20 cellular contexts compared by ENCODE assay signal in the genomic region with DNA sequence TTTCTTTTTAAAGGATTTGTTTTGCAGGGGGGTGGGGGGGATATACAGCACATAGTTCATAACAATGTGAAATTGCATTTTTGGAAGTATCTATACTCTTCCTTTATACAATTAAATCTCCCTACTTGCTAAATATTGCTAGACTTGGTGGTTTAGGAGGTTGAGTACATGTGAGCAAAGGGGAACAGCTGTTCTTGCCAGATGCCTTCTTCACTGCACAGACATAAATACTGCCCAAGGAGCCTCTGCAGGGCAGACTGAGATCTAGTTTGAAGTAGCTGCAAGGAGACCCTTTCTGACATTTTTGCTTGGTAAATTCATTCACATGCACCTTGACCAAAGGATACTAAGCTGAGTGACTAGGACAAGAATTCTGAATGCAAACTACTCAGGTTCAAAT.
"Had no signal": no experiment of that assay in that cellular context is flagged by ENCODE, and none has a peak within 500 bp of the region (broad histone marks: within the 10 kb centered on the region; RNA-seq: fewer than 3 reads in every experiment).

No MANE protein-coding gene starts in this region.

- H3K4me3 ChIP-seq: coronary artery, sigmoid colon, spleen, thoracic aorta, upper lobe of right lung had no signal

- H3K27ac ChIP-seq: brain microvascular endothelial cell had no signal

- H3K27me3 ChIP-seq: brain microvascular endothelial cell, sigmoid colon, upper lobe of right lung had no signal

- H3K27ac Mint-ChIP-seq: activated CD4-positive, alpha-beta T cell treated with anti-CD3 and anti-CD28 coated beads, Interleukin-2, amount 10 ng/mL, durations not matched to agents 7 days and 5 days; activated naive CD4-positive, alpha-beta T cell treated with anti-CD3 and anti-CD28 coated beads, Interleukin-2, amount 10 ng/mL, durations not matched to agents 7 days and 5 days; activated naive CD8-positive, alpha-beta T cell treated with anti-CD3 and anti-CD28 coated beads, Interleukin-2, amount 50 U/mL, for 24 hours; stimulated activated naive B cell treated with anti-CD40 and anti-IgM and Interleukin-4, amounts not matched to agents 10 μg/mL and 1 μg/mL and 100 μg/mL, for 72 hours had no signal

- DNase-seq: activated CD4-positive, alpha-beta T cell treated with anti-CD3 and anti-CD28 coated beads, Interleukin-2, amount 10 ng/mL, durations not matched to agents 7 days and 5 days; activated CD8-positive, alpha-beta memory T cell treated with anti-CD3 and anti-CD28 coated beads, Interleukin-2, amount 50 U/mL, for 4 hours; activated effector memory CD4-positive, alpha-beta T cell treated with Interleukin-2 at 50 U/mL for 16 hours; activated naive CD4-positive, alpha-beta T cell treated with anti-CD3 and anti-CD28 coated beads, Interleukin-2, amount 10 ng/mL, durations not matched to agents 7 days and 5 days; activated naive CD8-positive, alpha-beta T cell treated with anti-CD3 and anti-CD28 coated beads, Interleukin-2, amount 50 U/mL, for 24 hours; activated T-cell treated with anti-CD3 and anti-CD28 coated beads, Interleukin-2, amount 50 U/mL, for 4 hours; anterior cingulate cortex; brain microvascular endothelial cell; posterior cingulate gyrus; sigmoid colon; spleen; stimulated activated CD4-positive, alpha-beta T cell treated with anti-CD3 and anti-CD28 coated beads, Interleukin-4, amount 100 ng/mL, for 4 hours; stimulated activated naive B cell treated with anti-CD40 and anti-IgM and Interleukin-4, amounts not matched to agents 10 μg/mL and 1 μg/mL and 100 μg/mL, for 72 hours; T1000; upper lobe of right lung had no signal

- H3K36me3 ChIP-seq: brain microvascular endothelial cell, sigmoid colon, spleen, thoracic aorta, upper lobe of right lung had no signal

- H3K9me3 ChIP-seq: sigmoid colon, thoracic aorta, upper lobe of right lung had no signal

- H3K4me3 Mint-ChIP-seq: activated CD4-positive, alpha-beta T cell treated with anti-CD3 and anti-CD28 coated beads, Interleukin-2, amount 10 ng/mL, durations not matched to agents 7 days and 5 days; activated naive CD4-positive, alpha-beta T cell treated with anti-CD3 and anti-CD28 coated beads, Interleukin-2, amount 10 ng/mL, durations not matched to agents 7 days and 5 days; activated naive CD8-positive, alpha-beta T cell treated with anti-CD3 and anti-CD28 coated beads, Interleukin-2, amount 50 U/mL, for 24 hours; activated T-cell treated with anti-CD3 and anti-CD28 coated beads, Interleukin-2, amount 50 U/mL, for 4 hours; central memory CD8-positive, alpha-beta T cell; stimulated activated naive B cell treated with anti-CD40 and anti-IgM and Interleukin-4, amounts not matched to agents 10 μg/mL and 1 μg/mL and 100 μg/mL, for 72 hours had no signal

- ATAC-seq: activated naive CD8-positive, alpha-beta T cell treated with anti-CD3 and anti-CD28 coated beads, Interleukin-2, amount 50 U/mL, for 24 hours; activated T-cell treated with anti-CD3 and anti-CD28 coated beads, Interleukin-2, amount 50 U/mL, for 4 hours; esophagus mucosa; stimulated activated naive B cell treated with anti-CD40 and anti-IgM and Interleukin-4, amounts not matched to agents 10 μg/mL and 1 μg/mL and 100 μg/mL, for 72 hours; upper lobe of right lung had no signal

- FAIRE-seq: endometrium had no signal

- H3K9me3 Mint-ChIP-seq: activated naive CD4-positive, alpha-beta T cell treated with anti-CD3 and anti-CD28 coated beads, Interleukin-2, amount 10 ng/mL, durations not matched to agents 7 days and 5 days; activated T-cell treated with anti-CD3 and anti-CD28 coated beads, Interleukin-2, amount 50 U/mL, for 4 hours; central memory CD8-positive, alpha-beta T cell had no signal

- H3K36me3 Mint-ChIP-seq: activated naive CD4-positive, alpha-beta T cell treated with anti-CD3 and anti-CD28 coated beads, Interleukin-2, amount 10 ng/mL, durations not matched to agents 7 days and 5 days; stimulated activated naive B cell treated with anti-CD40 and anti-IgM and Interleukin-4, amounts not matched to agents 10 μg/mL and 1 μg/mL and 100 μg/mL, for 72 hours had no signal
